Comparison of ENCODE assay signal across 1 cellular context in genomic region chr12:130014485-130014807, GRCh38.
TF ChIP-seq lines count a peak whose summit lies in the region.

No MANE protein-coding gene starts in this region.

TF ChIP-seq in GM23338, 12 proteins besides CTCF, POLR2A, EP300 and RAD21 (continued from another document):
- TF ChIP-seq, protein P1, sequence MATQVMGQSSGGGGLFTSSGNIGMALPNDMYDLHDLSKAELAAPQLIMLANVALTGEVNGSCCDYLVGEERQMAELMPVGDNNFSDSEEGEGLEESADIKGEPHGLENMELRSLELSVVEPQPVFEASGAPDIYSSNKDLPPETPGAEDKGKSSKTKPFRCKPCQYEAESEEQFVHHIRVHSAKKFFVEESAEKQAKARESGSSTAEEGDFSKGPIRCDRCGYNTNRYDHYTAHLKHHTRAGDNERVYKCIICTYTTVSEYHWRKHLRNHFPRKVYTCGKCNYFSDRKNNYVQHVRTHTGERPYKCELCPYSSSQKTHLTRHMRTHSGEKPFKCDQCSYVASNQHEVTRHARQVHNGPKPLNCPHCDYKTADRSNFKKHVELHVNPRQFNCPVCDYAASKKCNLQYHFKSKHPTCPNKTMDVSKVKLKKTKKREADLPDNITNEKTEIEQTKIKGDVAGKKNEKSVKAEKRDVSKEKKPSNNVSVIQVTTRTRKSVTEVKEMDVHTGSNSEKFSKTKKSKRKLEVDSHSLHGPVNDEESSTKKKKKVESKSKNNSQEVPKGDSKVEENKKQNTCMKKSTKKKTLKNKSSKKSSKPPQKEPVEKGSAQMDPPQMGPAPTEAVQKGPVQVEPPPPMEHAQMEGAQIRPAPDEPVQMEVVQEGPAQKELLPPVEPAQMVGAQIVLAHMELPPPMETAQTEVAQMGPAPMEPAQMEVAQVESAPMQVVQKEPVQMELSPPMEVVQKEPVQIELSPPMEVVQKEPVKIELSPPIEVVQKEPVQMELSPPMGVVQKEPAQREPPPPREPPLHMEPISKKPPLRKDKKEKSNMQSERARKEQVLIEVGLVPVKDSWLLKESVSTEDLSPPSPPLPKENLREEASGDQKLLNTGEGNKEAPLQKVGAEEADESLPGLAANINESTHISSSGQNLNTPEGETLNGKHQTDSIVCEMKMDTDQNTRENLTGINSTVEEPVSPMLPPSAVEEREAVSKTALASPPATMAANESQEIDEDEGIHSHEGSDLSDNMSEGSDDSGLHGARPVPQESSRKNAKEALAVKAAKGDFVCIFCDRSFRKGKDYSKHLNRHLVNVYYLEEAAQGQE (IDR thresholded peaks at IDR 0.05; ENCODE audit: unreplicated experiment): no peak
- TF ChIP-seq EZH2phosphoT487 (IDR thresholded peaks at IDR 0.05; ENCODE audit: unreplicated experiment) (no peak), CREB1 (CRISPR knock-in tag; IDR thresholded peaks at IDR 0.05; ENCODE audit: low read depth) (no peak), POLR2AphosphoS5 (IDR thresholded peaks at IDR 0.05; ENCODE audit: low read depth) (no peak)
